1 cellular context compared by ENCODE assay signal in the genomic region with DNA sequence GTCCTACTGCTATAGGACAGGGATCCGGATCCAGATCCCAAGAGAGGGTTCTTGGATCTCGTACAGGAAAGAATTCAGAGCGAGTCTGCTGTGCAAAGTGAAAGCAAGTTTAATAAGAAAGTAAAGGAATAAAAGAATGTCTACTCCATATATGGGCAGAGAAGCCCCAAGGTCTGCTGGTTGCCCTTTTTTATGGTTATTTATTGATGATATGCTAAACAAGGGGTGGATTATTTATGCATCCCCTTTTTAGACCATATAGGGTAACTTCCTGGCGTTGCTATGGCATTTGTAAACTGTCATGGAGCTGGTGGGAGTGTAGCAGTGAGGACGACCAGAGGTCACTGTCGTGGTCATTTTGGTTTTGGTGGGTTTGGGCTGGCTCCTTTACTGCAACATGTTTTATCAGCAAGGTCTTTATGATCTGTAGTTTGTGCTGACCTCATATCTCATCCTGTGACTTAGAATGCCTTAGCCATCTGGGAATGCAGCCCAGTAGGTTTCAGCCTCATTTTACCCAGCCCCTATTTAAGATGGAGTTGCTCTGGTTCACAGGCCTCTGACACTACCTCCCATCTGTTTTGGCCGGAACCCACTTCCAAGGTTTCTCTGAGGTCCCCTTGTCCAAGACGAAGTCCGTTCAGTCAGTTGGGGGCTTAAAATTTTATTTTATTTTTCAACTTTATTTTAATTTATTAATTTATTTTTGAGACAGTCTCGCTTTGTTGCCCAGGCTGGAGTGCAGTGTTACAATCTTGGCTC.
TF ChIP-seq lines count a peak whose summit lies in the region.
"Not testable (repeated sequence)": the region's sequence is repeated elsewhere in the genome, so short reads cannot be mapped to it uniquely, and the experiment has no call there.

No MANE protein-coding gene starts in this region.

TF ChIP-seq in K562, 482 proteins besides CTCF, POLR2A, EP300 and RAD21 (continued from another document and continues in another):
- 0 out of 2 replicates have a peak, but pooled peaks have one; percentile 38 for TF ChIP-seq REST (CRISPR knock-in tag; IDR thresholded peaks at IDR 0.05; ENCODE audit: low read depth)
- TF ChIP-seq NR2C1 (IDR thresholded peaks at IDR 0.05): not testable (repeated sequence)
- peak; percentile 92 for TF ChIP-seq NR2C1 (tag; IDR thresholded peaks at IDR 0.05)
- 0 out of 2 replicates have a peak, but pooled peaks have one; percentile 3 for TF ChIP-seq FOSL1 (tag; conservative IDR thresholded peaks at IDR 0.05)
- peak; percentile 98 for TF ChIP-seq CUX1 (CRISPR knock-in tag; IDR thresholded peaks at IDR 0.05)
- TF ChIP-seq, protein P1, sequence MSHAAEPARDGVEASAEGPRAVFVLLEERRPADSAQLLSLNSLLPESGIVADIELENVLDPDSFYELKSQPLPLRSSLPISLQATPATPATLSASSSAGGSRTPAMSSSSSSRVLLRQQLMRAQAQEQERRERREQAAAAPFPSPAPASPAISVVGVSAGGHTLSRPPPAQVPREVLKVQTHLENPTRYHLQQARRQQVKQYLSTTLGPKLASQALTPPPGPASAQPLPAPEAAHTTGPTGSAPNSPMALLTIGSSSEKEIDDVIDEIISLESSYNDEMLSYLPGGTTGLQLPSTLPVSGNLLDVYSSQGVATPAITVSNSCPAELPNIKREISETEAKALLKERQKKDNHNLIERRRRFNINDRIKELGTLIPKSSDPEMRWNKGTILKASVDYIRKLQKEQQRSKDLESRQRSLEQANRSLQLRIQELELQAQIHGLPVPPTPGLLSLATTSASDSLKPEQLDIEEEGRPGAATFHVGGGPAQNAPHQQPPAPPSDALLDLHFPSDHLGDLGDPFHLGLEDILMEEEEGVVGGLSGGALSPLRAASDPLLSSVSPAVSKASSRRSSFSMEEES (CRISPR knock-in tag; IDR thresholded peaks at IDR 0.05): 0 out of 2 replicates have a peak, but pooled peaks have one; percentile 20
- TF ChIP-seq ZKSCAN3 (CRISPR knock-in tag; IDR thresholded peaks at IDR 0.05): 0 out of 2 replicates have a peak, but pooled peaks have one; percentile 30
- peak; percentile 95 for TF ChIP-seq MEF2D (tag; conservative IDR thresholded peaks at IDR 0.05; ENCODE audit: low read depth)
- peak; percentile 87 for TF ChIP-seq ESRRA (IDR thresholded peaks at IDR 0.05; ENCODE audit: borderline replicate concordance, low read depth)
- peak; percentile 89; the same call in 1 of the 2 replicates for TF ChIP-seq PHTF2 (CRISPR knock-in tag; IDR thresholded peaks at IDR 0.05)
- TF ChIP-seq, protein P2, sequence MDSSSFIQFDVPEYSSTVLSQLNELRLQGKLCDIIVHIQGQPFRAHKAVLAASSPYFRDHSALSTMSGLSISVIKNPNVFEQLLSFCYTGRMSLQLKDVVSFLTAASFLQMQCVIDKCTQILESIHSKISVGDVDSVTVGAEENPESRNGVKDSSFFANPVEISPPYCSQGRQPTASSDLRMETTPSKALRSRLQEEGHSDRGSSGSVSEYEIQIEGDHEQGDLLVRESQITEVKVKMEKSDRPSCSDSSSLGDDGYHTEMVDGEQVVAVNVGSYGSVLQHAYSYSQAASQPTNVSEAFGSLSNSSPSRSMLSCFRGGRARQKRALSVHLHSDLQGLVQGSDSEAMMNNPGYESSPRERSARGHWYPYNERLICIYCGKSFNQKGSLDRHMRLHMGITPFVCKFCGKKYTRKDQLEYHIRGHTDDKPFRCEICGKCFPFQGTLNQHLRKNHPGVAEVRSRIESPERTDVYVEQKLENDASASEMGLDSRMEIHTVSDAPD (CRISPR knock-in tag; IDR thresholded peaks at IDR 0.05): peak; percentile 92
- TF ChIP-seq, protein P3, sequence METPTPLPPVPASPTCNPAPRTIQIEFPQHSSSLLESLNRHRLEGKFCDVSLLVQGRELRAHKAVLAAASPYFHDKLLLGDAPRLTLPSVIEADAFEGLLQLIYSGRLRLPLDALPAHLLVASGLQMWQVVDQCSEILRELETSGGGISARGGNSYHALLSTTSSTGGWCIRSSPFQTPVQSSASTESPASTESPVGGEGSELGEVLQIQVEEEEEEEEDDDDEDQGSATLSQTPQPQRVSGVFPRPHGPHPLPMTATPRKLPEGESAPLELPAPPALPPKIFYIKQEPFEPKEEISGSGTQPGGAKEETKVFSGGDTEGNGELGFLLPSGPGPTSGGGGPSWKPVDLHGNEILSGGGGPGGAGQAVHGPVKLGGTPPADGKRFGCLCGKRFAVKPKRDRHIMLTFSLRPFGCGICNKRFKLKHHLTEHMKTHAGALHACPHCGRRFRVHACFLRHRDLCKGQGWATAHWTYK (CRISPR knock-in tag; IDR thresholded peaks at IDR 0.05): peak; percentile 95
- TF ChIP-seq, protein P4, sequence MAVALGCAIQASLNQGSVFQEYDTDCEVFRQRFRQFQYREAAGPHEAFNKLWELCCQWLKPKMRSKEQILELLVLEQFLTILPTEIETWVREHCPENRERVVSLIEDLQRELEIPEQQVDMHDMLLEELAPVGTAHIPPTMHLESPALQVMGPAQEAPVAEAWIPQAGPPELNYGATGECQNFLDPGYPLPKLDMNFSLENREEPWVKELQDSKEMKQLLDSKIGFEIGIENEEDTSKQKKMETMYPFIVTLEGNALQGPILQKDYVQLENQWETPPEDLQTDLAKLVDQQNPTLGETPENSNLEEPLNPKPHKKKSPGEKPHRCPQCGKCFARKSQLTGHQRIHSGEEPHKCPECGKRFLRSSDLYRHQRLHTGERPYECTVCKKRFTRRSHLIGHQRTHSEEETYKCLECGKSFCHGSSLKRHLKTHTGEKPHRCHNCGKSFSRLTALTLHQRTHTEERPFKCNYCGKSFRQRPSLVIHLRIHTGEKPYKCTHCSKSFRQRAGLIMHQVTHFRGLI (CRISPR knock-in tag; IDR thresholded peaks at IDR 0.05): peak; percentile 96
- TF ChIP-seq HSF4 (CRISPR knock-in tag; IDR thresholded peaks at IDR 0.05; ENCODE audit: borderline replicate concordance): peak; percentile 96; the same call in 1 of the 2 replicates
- peak; percentile 94 for TF ChIP-seq MTF1 (CRISPR knock-in tag; IDR thresholded peaks at IDR 0.05; ENCODE audit: borderline replicate concordance)
- peak in 1 of 2 experiments; percentile 98; a peak in 2 of 4 replicates for TF ChIP-seq TEAD1 (CRISPR knock-in tag; IDR thresholded peaks at IDR 0.05)
- 0 out of 2 replicates have a peak, but pooled peaks have one; percentile 8 for TF ChIP-seq MAFG (tag; conservative IDR thresholded peaks at IDR 0.05)
- TF ChIP-seq NR2F6 (CRISPR knock-in tag; IDR thresholded peaks at IDR 0.05): peak; percentile 88
- peak in 1 of 2 experiments; percentile 95; a peak in 3 of 4 replicates for TF ChIP-seq SRF (CRISPR knock-in tag; IDR thresholded peaks at IDR 0.05)
- peak; percentile 86 for TF ChIP-seq ZNF23 (CRISPR knock-in tag; IDR thresholded peaks at IDR 0.05)
- TF ChIP-seq, protein P5, sequence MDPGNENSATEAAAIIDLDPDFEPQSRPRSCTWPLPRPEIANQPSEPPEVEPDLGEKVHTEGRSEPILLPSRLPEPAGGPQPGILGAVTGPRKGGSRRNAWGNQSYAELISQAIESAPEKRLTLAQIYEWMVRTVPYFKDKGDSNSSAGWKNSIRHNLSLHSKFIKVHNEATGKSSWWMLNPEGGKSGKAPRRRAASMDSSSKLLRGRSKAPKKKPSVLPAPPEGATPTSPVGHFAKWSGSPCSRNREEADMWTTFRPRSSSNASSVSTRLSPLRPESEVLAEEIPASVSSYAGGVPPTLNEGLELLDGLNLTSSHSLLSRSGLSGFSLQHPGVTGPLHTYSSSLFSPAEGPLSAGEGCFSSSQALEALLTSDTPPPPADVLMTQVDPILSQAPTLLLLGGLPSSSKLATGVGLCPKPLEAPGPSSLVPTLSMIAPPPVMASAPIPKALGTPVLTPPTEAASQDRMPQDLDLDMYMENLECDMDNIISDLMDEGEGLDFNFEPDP (CRISPR knock-in tag; IDR thresholded peaks at IDR 0.05): peak; percentile 94
- TF ChIP-seq BACH1 (tag; IDR thresholded peaks at IDR 0.05): peak; percentile 97
- peak in 1 of 2 experiments; percentile 84; a peak in 2 of 4 replicates for TF ChIP-seq MAZ (CRISPR knock-in tag; conservative IDR thresholded peaks at IDR 0.05 in 1 of 2, IDR thresholded peaks at IDR 0.05 in 1 of 2)
- peak; percentile 93 for TF ChIP-seq HOMEZ (CRISPR knock-in tag; IDR thresholded peaks at IDR 0.05)
- TF ChIP-seq TSHZ1 (CRISPR knock-in tag; IDR thresholded peaks at IDR 0.05): peak; percentile 93
